23 cellular contexts compared by ENCODE assay signal in the genomic region with DNA sequence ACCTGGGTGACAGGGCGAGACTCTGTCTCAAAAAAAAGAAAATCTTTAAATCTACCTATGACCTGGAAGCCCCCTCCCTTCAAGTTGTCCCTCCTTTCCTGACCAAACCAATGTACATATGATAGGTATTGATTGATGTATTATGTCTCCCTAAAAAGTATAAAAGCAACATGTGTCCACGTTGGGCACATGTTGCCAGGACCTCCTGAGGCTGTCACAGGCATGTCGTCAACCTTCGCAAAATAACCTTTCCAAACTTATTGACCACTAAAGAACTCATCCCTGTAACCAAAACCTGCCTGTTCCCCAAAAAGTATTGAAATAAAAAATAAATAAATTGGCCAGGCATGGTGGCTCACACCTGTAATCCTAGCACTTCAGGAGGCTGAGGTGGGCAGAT. TPM values are rescaled to one million over a fixed set of nuclear protein-coding genes. Genes with fewer than 3 reads are reported as not detected.
"Had no signal": no experiment of that assay in that cellular context is flagged by ENCODE, and none has a peak within 500 bp of the region (broad histone marks: within the 10 kb centered on the region; RNA-seq: fewer than 3 reads in every experiment).

No MANE protein-coding gene starts in this region.

- H3K36me3 ChIP-seq: pancreas had no signal

- H3K9me3 Mint-ChIP-seq: memory B cell, mesothelial cell of epicardium, nephron had no signal

- H3K9me3 ChIP-seq: left ventricle myocardium inferior, lower lobe of right lung, pancreas, stomach had no signal

- ATAC-seq: left cardiac atrium, lower lobe of right lung, pancreas, right cardiac atrium had no signal

- H3K36me3 Mint-ChIP-seq: memory B cell, mesothelial cell of epicardium had no signal

- H3K4me3 ChIP-seq: dorsolateral prefrontal cortex, hepatocyte, left ventricle myocardium inferior, lower lobe of right lung, pancreas, stomach had no signal

- H3K4me3 Mint-ChIP-seq: memory B cell, mesothelial cell of epicardium had no signal

- H3K27me3 ChIP-seq: dorsolateral prefrontal cortex, hepatocyte, pancreas, stomach had no signal

- H3K27me3 Mint-ChIP-seq: memory B cell, progenitor cell of endocrine pancreas had no signal

- H3K27ac ChIP-seq: hepatocyte, left ventricle myocardium inferior, lower lobe of right lung, pancreas had no signal

- DNase-seq: dorsolateral prefrontal cortex; effector CD8-positive, alpha-beta T cell; foreskin melanocyte; head of caudate nucleus; kidney; left cardiac atrium; left ventricle myocardium inferior; lower lobe of right lung; occipital lobe; pancreas; small intestine; stimulated activated CD4-positive, alpha-beta T cell treated with anti-CD3 and anti-CD28 coated beads, Interleukin-12 subunit alpha, Interleukin-12 subunit beta, amount 100 ng/mL, for 4 hours; stomach; substantia nigra; trophoblast cell had no signal

- H3K27ac Mint-ChIP-seq: memory B cell, mesothelial cell of epicardium, progenitor cell of endocrine pancreas had no signal

RNA-seq across cellular contexts. Expression of a gene that starts 5.7 kb away (rescaled TPM):
- total RNA-seq: left ventricle myocardium inferior, myocyte, occipital lobe, urinary bladder had no signal
- polyA plus RNA-seq: right cardiac atrium had no signal
